Comparison of ENCODE assay signal across 12 cellular contexts in genomic region chr2:238856713-238857567, GRCh38. TPM values are rescaled to one million over a fixed set of nuclear protein-coding genes. Genes with fewer than 3 reads are reported as not detected.
"Had no signal": no experiment of that assay in that cellular context is flagged by ENCODE, and none has a peak within 500 bp of the region (broad histone marks: within the 10 kb centered on the region; RNA-seq: fewer than 3 reads in every experiment).

No MANE protein-coding gene starts in this region.

- H3K9me3 Mint-ChIP-seq: activated naive CD4-positive, alpha-beta T cell treated with anti-CD3 and anti-CD28 coated beads, Interleukin-2, amount 50 U/mL, for 72 hours; activated T-cell treated with anti-CD3 and anti-CD28 coated beads, Interleukin-2, amount 50 U/mL, for 4 hours; neural crest cell; stimulated activated effector memory CD8-positive, alpha-beta T cell treated with anti-CD3 and anti-CD28 coated beads, Interleukin-12 subunit alpha, Interleukin-12 subunit beta, amount 100 ng/mL, for 72 hours; T-helper 2 cell treated with Interferon-gamma antibody and Interleukin-4, amounts not matched to agents 5 μg/mL and 100 μg/mL, for 36 hours had no signal

- H3K36me3 Mint-ChIP-seq: activated naive CD4-positive, alpha-beta T cell treated with anti-CD3 and anti-CD28 coated beads, Interleukin-2, amount 50 U/mL, for 72 hours; stimulated activated effector memory CD8-positive, alpha-beta T cell treated with anti-CD3 and anti-CD28 coated beads, Interleukin-12 subunit alpha, Interleukin-12 subunit beta, amount 100 ng/mL, for 72 hours had no signal

- H3K9ac ChIP-seq: parathyroid adenoma had no signal

- H3K27ac ChIP-seq: dorsolateral prefrontal cortex, gastroesophageal sphincter, parathyroid adenoma, tibial nerve had no signal

- H3K9me3 ChIP-seq: gastroesophageal sphincter, tibial nerve had no signal

- ATAC-seq: activated CD4-positive, CD25-positive, alpha-beta regulatory T cell treated with anti-CD3 and anti-CD28 coated beads, Interleukin-2, amount 50 U/mL, for 24 hours; activated naive CD4-positive, alpha-beta T cell treated with anti-CD3 and anti-CD28 coated beads, Interleukin-2, amount 50 U/mL, for 72 hours; activated T-cell treated with anti-CD3 and anti-CD28 coated beads, Interleukin-2, amount 50 U/mL, for 4 hours; gastroesophageal sphincter; stimulated activated effector memory CD8-positive, alpha-beta T cell treated with anti-CD3 and anti-CD28 coated beads, Interleukin-12 subunit alpha, Interleukin-12 subunit beta, amount 100 ng/mL, for 72 hours had no signal

- H3K27ac Mint-ChIP-seq: activated naive CD4-positive, alpha-beta T cell treated with anti-CD3 and anti-CD28 coated beads, Interleukin-2, amount 50 U/mL, for 72 hours; stimulated activated effector memory CD8-positive, alpha-beta T cell treated with anti-CD3 and anti-CD28 coated beads, Interleukin-12 subunit alpha, Interleukin-12 subunit beta, amount 100 ng/mL, for 72 hours; T-helper 2 cell treated with Interferon-gamma antibody and Interleukin-4, amounts not matched to agents 5 μg/mL and 100 μg/mL, for 36 hours had no signal

- H3K4me3 Mint-ChIP-seq: activated T-cell treated with anti-CD3 and anti-CD28 coated beads, Interleukin-2, amount 50 U/mL, for 4 hours; neural crest cell; stimulated activated effector memory CD8-positive, alpha-beta T cell treated with anti-CD3 and anti-CD28 coated beads, Interleukin-12 subunit alpha, Interleukin-12 subunit beta, amount 100 ng/mL, for 72 hours; T-helper 2 cell treated with Interferon-gamma antibody and Interleukin-4, amounts not matched to agents 5 μg/mL and 100 μg/mL, for 36 hours had no signal

- H3K4me3 ChIP-seq: dorsolateral prefrontal cortex, gastroesophageal sphincter, tibial nerve had no signal

- H3K36me3 ChIP-seq: gastroesophageal sphincter, tibial nerve had no signal

- H3K4me1 Mint-ChIP-seq: stimulated activated effector memory CD8-positive, alpha-beta T cell treated with anti-CD3 and anti-CD28 coated beads, Interleukin-12 subunit alpha, Interleukin-12 subunit beta, amount 100 ng/mL, for 72 hours had no signal

- H3K4me1 ChIP-seq: parathyroid adenoma, tibial nerve had no signal

- DNase-seq: activated CD4-positive, alpha-beta T cell treated with anti-CD3 and anti-CD28 coated beads, Interleukin-2, amount 50 U/mL, for 4 hours; activated effector memory CD4-positive, alpha-beta T cell treated with anti-CD3 and anti-CD28 coated beads, Interleukin-2, amount 50 U/mL, for 16 hours; activated T-cell treated with anti-CD3 and anti-CD28 coated beads, Interleukin-2, amount 50 U/mL, for 4 hours; dorsolateral prefrontal cortex had no signal

RNA-seq across cellular contexts. Expression of gene TWIST2, which starts 9.1 kb away (rescaled TPM):
- total RNA-seq: activated naive CD4-positive, alpha-beta T cell treated with anti-CD3 and anti-CD28 coated beads, Interleukin-2, amount 50 U/mL, for 72 hours; activated T-cell treated with anti-CD3 and anti-CD28 coated beads, Interleukin-2, amount 50 U/mL, for 4 hours had no signal
